Comparison of ENCODE assay signal across 8 cellular contexts in genomic region chr1:2046225-2046917, GRCh38. TPM values are rescaled to one million over a fixed set of nuclear protein-coding genes. Genes with fewer than 3 reads are reported as not detected.
DNase-seq lines count a peak whose midpoint lies in the region; ATAC-seq, FAIRE-seq and TF ChIP-seq lines count a peak whose summit lies in the region.

No MANE protein-coding gene starts in this region.

- RAD21 ChIA-PET in HCT116 (lab: Charles Lee; ENCODE audit: low non-redundant PET in 1 of 2, low total read pairs in 2 of 2, uncharacterized antibody in 2 of 2, unreplicated experiment in 2 of 2), result interaction anchor here (0.7 to 2.6 kb wide), 4 partner anchors 86 to 102 kb away, joined by 3 to 11 read pairs (median 3); no protein-coding TSS in a partner anchor

- POLR2A ChIA-PET in HCT116 (lab: Charles Lee) (interaction anchor here (1.2 to 1.5 kb wide), 3 partner anchors 86 to 138 kb away, joined by 3 to 4 read pairs (median 3); no protein-coding TSS in a partner anchor), K562 (lab: Yijun Ruan, JAX) (interaction anchor here (1.0 to 1.1 kb wide), 2 partner anchors 69 to 85 kb away, joined by 3 to 5 read pairs; no protein-coding TSS in a partner anchor)

- no peak for TF ChIP-seq RAD21 in HCT116 (IDR thresholded peaks at IDR 0.05; ENCODE audit: low read depth)
- TF ChIP-seq RAD21 in K562 (CRISPR knock-in tag; conservative IDR thresholded peaks at IDR 0.05 in 1 of 2, IDR thresholded peaks at IDR 0.05 in 1 of 2), result peak; percentile 66 to 91

- H2AFZ ChIP-seq in HCT116 (ENCODE audit: low read depth, low read length, poor library complexity, severe bottlenecking) (no peak overlapping the region), K562 (ENCODE audit: low read depth, low read length) (no peak overlapping the region)

- no peak for TF ChIP-seq EP300 in K562 (IDR thresholded peaks at IDR 0.05; ENCODE audit: low read length)
- TF ChIP-seq EP300 in stomach (IDR thresholded peaks at IDR 0.05), result no peak

- H3K9me1 ChIP-seq in K562 (ENCODE audit: control insufficient read depth, insufficient read depth, low read length), result peaks cover 3% of the 10 kb centered on the region

- in situ Hi-C loops in K562 (cut with MboI), result no loop called here

- ATAC-seq in HCT116 (peak; percentile 57), K562 (peak; percentile 93), HG03520 (IDR thresholded peaks at IDR 0.05; ENCODE audit: unreplicated experiment) (no peak)

- CTCF ChIA-PET in HCT116 (lab: Charles Lee), result interaction anchor here (0.7 to 4.1 kb wide), 14 partner anchors 10 to 140 kb away, joined by 3 to 70 read pairs (median 3); partner anchors contain the start of gene TMEM52
- CTCF ChIA-PET in K562 (lab: Yijun Ruan, JAX; ENCODE audit: low intra/inter-chr PET ratio), result interaction anchor here (1.0 to 5.4 kb wide), 4 partner anchors 45 to 111 kb away, joined by 3 to 47 read pairs (median 11); no protein-coding TSS in a partner anchor

- H3K9me3 ChIP-seq in HCT116 (ENCODE audit: control insufficient read depth in 1 of 2, insufficient read depth in 1 of 2, low read depth in 1 of 2, low read length in 2 of 2) (no peaks in the 10 kb centered on the region), K562 (replicated peaks; ENCODE audit: control insufficient read depth, insufficient read depth, low read depth, low read length) (no peaks in the 10 kb centered on the region), stomach (no peaks in the 10 kb centered on the region)

- FAIRE-seq in K562 (lab: Jason Lieb, UNC), result peak; percentile 92

- H3K9ac ChIP-seq in HCT116 (ENCODE audit: low read length), result no peak overlapping the region
- no peak overlapping the region for H3K9ac ChIP-seq in K562 (ENCODE audit: insufficient read depth in 1 of 2, low read depth in 2 of 2, low read length in 2 of 2)

- TF ChIP-seq CTCF in HCT116 (IDR thresholded peaks at IDR 0.05 in 2 of 3, conservative IDR thresholded peaks at IDR 0.05 in 1 of 3; ENCODE audit: borderline replicate concordance in 1 of 3, insufficient read depth in 1 of 3, low read depth in 2 of 3, low read length in 2 of 3) (peak in 2 of 3 experiments; percentile 91 to 95; a peak in 4 of 6 replicates), K562 (IDR thresholded peaks at IDR 0.05 in 2 of 3, conservative IDR thresholded peaks at IDR 0.05 in 1 of 3; ENCODE audit: insufficient read depth in 2 of 3, low read depth in 1 of 3, low read length in 3 of 3) (peak; percentile 93 to 97 (median 94)), stomach (IDR thresholded peaks at IDR 0.05) (peak in 5 of 7 experiments; percentile 42 to 71 (median 57)), lower leg skin (IDR thresholded peaks at IDR 0.05) (peak in 1 of 3 donors; percentile 4)

- H3K36me3 ChIP-seq in HCT116 (ENCODE audit: control insufficient read depth in 1 of 2, insufficient read depth in 2 of 2, low read length in 2 of 2), result no peaks in the 10 kb centered on the region
- no peaks in the 10 kb centered on the region for H3K36me3 ChIP-seq in K562 (ENCODE audit: control insufficient read depth, insufficient read depth, low read length)
- H3K36me3 ChIP-seq in stomach, result no peaks in the 10 kb centered on the region

- WGBS in K562 (ENCODE audit: insufficient coverage, low coverage, missing lambda C conversion rate), result 5% methylated on average over 17 of the region's 17 CpGs
- 27 to 38% (median 32%) methylated on average over 7 to 17 of the region's 17 CpGs for WGBS in stomach, 5 donors
- 51 to 57% methylated on average over 17 of the region's 17 CpGs for WGBS in lower leg skin, 2 donors

- no TSS peak for BruUV-seq in HCT116 (replicated peaks; lab: Mats Ljungman, UMichigan)
- no TSS peak for BruUV-seq in K562 (replicated peaks; lab: Mats Ljungman, UMichigan)

- peaks cover 8% of the 10 kb centered on the region; the same call in 1 of the 2 replicates for H3K79me2 ChIP-seq in HCT116 (ENCODE audit: insufficient read depth, low read length)
- H3K79me2 ChIP-seq in K562 (ENCODE audit: control insufficient read depth, insufficient read depth, low read length), result no peaks in the 10 kb centered on the region

- H3K27me3 ChIP-seq in HCT116 (ENCODE audit: insufficient read depth, low read length) (no peaks in the 10 kb centered on the region), K562 (ENCODE audit: control insufficient read depth in 2 of 2, insufficient read depth in 2 of 2, low read length in 2 of 2) (peaks cover 23 to 57% of the 10 kb centered on the region in 2 experiments; a peak in 4 of 5 replicates), stomach (peaks cover 5 to 90% (median 37%) of the 10 kb centered on the region in 3 donors)

- intact Hi-C loops in HCT116 (cut with micrococcal nuclease) (loop anchor here (1.0 to 5.0 kb wide), 3 partner anchors 86 to 139 kb away; no protein-coding TSS in a partner anchor), K562 (cut with micrococcal nuclease) (loop anchor here (1.0 to 2.0 kb wide), 2 partner anchors 86 to 102 kb away; no protein-coding TSS in a partner anchor), stomach (cut with DNase I; ENCODE audit: low total_unique reads) (no loop called here), lower leg skin (cut with DNase I; ENCODE audit: low total_unique reads) (loop anchor here (5.0 kb wide), 1 partner anchor 89 kb away; no protein-coding TSS in a partner anchor)

- H3K4me3 ChIP-seq in HCT116 (replicated peaks in 1 of 2; ENCODE audit: low read depth in 1 of 2, low read length in 2 of 2) (no peak overlapping the region), K562 (no peak overlapping the region), stomach (no peak overlapping the region), lower leg skin (ENCODE audit: low read depth, poor library complexity, severe bottlenecking) (no peak overlapping the region)

- no peak overlapping the region for H3K27ac ChIP-seq in HCT116 (ENCODE audit: low read depth, low read length)
- no peak overlapping the region for H3K27ac ChIP-seq in K562 (ENCODE audit: extremely low read depth, low read depth, low read length)
- H3K27ac ChIP-seq in stomach, result no peak overlapping the region

- no peaks in the 10 kb centered on the region for H3K9me2 ChIP-seq in HCT116 (ENCODE audit: insufficient read depth)

- TF ChIP-seq POLR2A in HCT116 (IDR thresholded peaks at IDR 0.05; ENCODE audit: borderline replicate concordance, extremely low read depth, insufficient read depth, insufficient read length) (no peak), K562 (conservative IDR thresholded peaks at IDR 0.05) (no peak), stomach (IDR thresholded peaks at IDR 0.05) (no peak), lower leg skin (IDR thresholded peaks at IDR 0.05) (no peak)

- H4K20me1 ChIP-seq in HCT116 (ENCODE audit: insufficient read depth) (no peaks in the 10 kb centered on the region), K562 (replicated peaks; ENCODE audit: control insufficient read depth, insufficient read depth, low read length) (peaks cover 25% of the 10 kb centered on the region)

- DNase-seq in AG20443 (ENCODE audit: low spot score) (peak; percentile 45), HCT116 (ENCODE audit: low read depth, low spot score) (peak; percentile 57), RPMI8226 (peak; percentile 81), K562 (ENCODE audit: extremely low read depth in 1 of 4, low spot score in 3 of 4) (peak; percentile 83 to 92 (median 88)), kidney tubule cell (ENCODE audit: low spot score) (peak; percentile 79), stomach (peak; percentile 90), lower leg skin (ENCODE audit: low spot score in 2 of 2) (no peak)

- H3K4me2 ChIP-seq in HCT116 (ENCODE audit: low read length) (no peak overlapping the region), K562 (ENCODE audit: insufficient read depth, low read length) (no peak overlapping the region)

- H3K4me1 ChIP-seq in HCT116 (ENCODE audit: control insufficient read depth in 1 of 2, insufficient read depth in 2 of 2, low read length in 2 of 2), result peaks cover 19 to 44% of the 10 kb centered on the region in 2 experiments
- peaks cover 0 to 61% of the 10 kb centered on the region in 2 experiments; a peak in 2 of 5 replicates for H3K4me1 ChIP-seq in K562 (replicated peaks in 1 of 2; ENCODE audit: control insufficient read depth in 2 of 2, insufficient read depth in 2 of 2, low read length in 2 of 2)
- H3K4me1 ChIP-seq in stomach, result peaks cover 10 to 69% (median 52%) of the 10 kb centered on the region in 4 donors

RNA-seq across cellular contexts. Expression of gene PRKCZ, which starts 3.8 kb away (rescaled TPM):
- total RNA-seq in HCT116 (2021; ENCODE audit: unreplicated experiment) (46.8 TPM), K562 (2014; rRNA removed) (1.6 and 2.3 TPM in 2 replicates), K562 (2014; rRNA removed; fragmentation: Illumina TruSeq; extraction: Trizol) (0.45 and 0.84 TPM in 2 replicates), K562 (2015; rRNA removed; fragmentation: Illumina TruSeq; extraction: Trizol) (0.69 and 0.83 TPM in 2 replicates), K562 (2021) (3.1 and 3.5 TPM in 2 replicates), stomach (10 to 100 TPM; 11.1 to 55.8 (median 21.3) TPM), lower leg skin (10 to 100 TPM; 25.9 to 32.2 (median 26.8) TPM)
- polyA plus RNA-seq in HCT116 (2012), result 40.1 and 45.4 TPM in 2 replicates
- 5.9 and 8.3 TPM in 2 replicates for total RNA-seq in K562 (2011; cell fraction: chromatin; rRNA removed; ENCODE audit: low replicate concordance)
- 4.3 and 5.5 TPM in 2 replicates for total RNA-seq in K562 (2011; cell fraction: nucleolus; rRNA removed)
- total RNA-seq in K562 (2011; cell fraction: nucleoplasm; rRNA removed), result 4.7 and 5.4 TPM in 2 replicates
- polyA plus RNA-seq in K562 (2011; rRNA removed) (1.7 and 1.9 TPM in 2 replicates), K562 (2014; fragmentation: Illumina TruSeq; extraction: Trizol) (1.3 TPM in 2 replicates), K562 (2014; fragmentation: Nextera tagmentation; extraction: Ambion mirVana) (under 1 TPM; 0.07 to 0.25 TPM), K562 (2014; rRNA removed) (2.3 and 2.9 TPM in 2 replicates), stomach (10 to 100 TPM; 23.7 to 38.8 (median 27.3) TPM)
- polyA plus RNA-seq in K562 (2011; cell fraction: cytosol; rRNA removed), result 0.87 and 2.2 TPM in 2 replicates
- polyA plus RNA-seq in K562 (2011; cell fraction: nucleus; rRNA removed), result 5.3 and 9.5 TPM in 2 replicates
- polyA plus RNA-seq in K562 (2012), result 1.2 and 4.5 TPM in 2 replicates
- 0.60 and 1.4 TPM in 2 replicates for polyA minus RNA-seq in K562 (2011; rRNA and poly(A)+ RNA removed)
- polyA minus RNA-seq in K562 (2011; cell fraction: cytosol; rRNA and poly(A)+ RNA removed), result 1.5 and 1.8 TPM in 2 replicates
- polyA minus RNA-seq in K562 (2011; cell fraction: nucleus; rRNA and poly(A)+ RNA removed), result 0.81 and 1.7 TPM in 2 replicates

RNA-seq across cellular contexts. Expression of gene GABRD, which starts 27.2 kb away (rescaled TPM):
- total RNA-seq in HCT116 (2021; ENCODE audit: unreplicated experiment) (15.6 TPM), K562 (2014; rRNA removed) (not detected in 2 replicates), K562 (2014; rRNA removed; fragmentation: Illumina TruSeq; extraction: Trizol) (0.07 TPM in 1 of 2 replicates, not detected in the other), K562 (2015; rRNA removed; fragmentation: Illumina TruSeq; extraction: Trizol) (not detected in 2 replicates), K562 (2021) (not detected in 2 replicates), stomach (1 to 10 TPM in 1 of 5 donors, not detected in 4; 1.5 TPM), lower leg skin (1 to 10 TPM in 3 of 4 donors, not detected in 1; 1.1 to 5.1 (median 2.0) TPM)
- polyA plus RNA-seq in HCT116 (2012), result 21.8 and 30.5 TPM in 2 replicates
- not detected in 2 replicates for total RNA-seq in K562 (2011; cell fraction: chromatin; rRNA removed; ENCODE audit: low replicate concordance)
- total RNA-seq in K562 (2011; cell fraction: nucleolus; rRNA removed), result not detected in 2 replicates
- total RNA-seq in K562 (2011; cell fraction: nucleoplasm; rRNA removed), result not detected in 2 replicates
- polyA plus RNA-seq in K562 (2011; rRNA removed) (not detected in 2 replicates), K562 (2014; fragmentation: Illumina TruSeq; extraction: Trizol) (not detected in 2 replicates), K562 (2014; fragmentation: Nextera tagmentation; extraction: Ambion mirVana) (not detected), K562 (2014; rRNA removed) (not detected in 2 replicates), stomach (under 1 TPM in 2 of 3 donors, not detected in 1; 0.50 to 0.95 TPM)
- not detected in 2 replicates for polyA plus RNA-seq in K562 (2011; cell fraction: cytosol; rRNA removed)
- not detected in 2 replicates for polyA plus RNA-seq in K562 (2011; cell fraction: nucleus; rRNA removed)
- polyA plus RNA-seq in K562 (2012), result 0.04 and 0.07 TPM in 2 replicates
- polyA minus RNA-seq in K562 (2011; rRNA and poly(A)+ RNA removed), result not detected in 2 replicates
- polyA minus RNA-seq in K562 (2011; cell fraction: cytosol; rRNA and poly(A)+ RNA removed), result not detected in 2 replicates
- polyA minus RNA-seq in K562 (2011; cell fraction: nucleus; rRNA and poly(A)+ RNA removed), result not detected in 2 replicates

RNA-seq across cellular contexts. Expression of gene CFAP74, which starts 42.8 kb away (rescaled TPM):
- 4.9 TPM for total RNA-seq in HCT116 (2021; ENCODE audit: unreplicated experiment)
- polyA plus RNA-seq in HCT116 (2012), result 2.9 and 3.3 TPM in 2 replicates
- not detected in 2 replicates for total RNA-seq in K562 (2011; cell fraction: chromatin; rRNA removed; ENCODE audit: low replicate concordance)
- not detected in 2 replicates for total RNA-seq in K562 (2011; cell fraction: nucleolus; rRNA removed)
- total RNA-seq in K562 (2011; cell fraction: nucleoplasm; rRNA removed), result not detected in 2 replicates
- 0.04 and 0.05 TPM in 2 replicates for total RNA-seq in K562 (2014; rRNA removed)
- 0.15 and 0.41 TPM in 2 replicates for total RNA-seq in K562 (2014; rRNA removed; fragmentation: Illumina TruSeq; extraction: Trizol)
- 0.08 TPM in 1 of 2 replicates, not detected in the other for total RNA-seq in K562 (2015; rRNA removed; fragmentation: Illumina TruSeq; extraction: Trizol)
- total RNA-seq in K562 (2021), result not detected in 2 replicates
- not detected in 2 replicates for polyA plus RNA-seq in K562 (2011; rRNA removed)
- not detected in 2 replicates for polyA plus RNA-seq in K562 (2011; cell fraction: cytosol; rRNA removed)
- not detected in 2 replicates for polyA plus RNA-seq in K562 (2011; cell fraction: nucleus; rRNA removed)
- 0.05 and 2.2 TPM in 2 replicates for polyA plus RNA-seq in K562 (2012)
- polyA plus RNA-seq in K562 (2014; fragmentation: Illumina TruSeq; extraction: Trizol), result not detected in 2 replicates
- polyA plus RNA-seq in K562 (2014; fragmentation: Nextera tagmentation; extraction: Ambion mirVana), result not detected
- 0.03 and 0.04 TPM in 2 replicates for polyA plus RNA-seq in K562 (2014; rRNA removed)
- not detected in 2 replicates for polyA minus RNA-seq in K562 (2011; rRNA and poly(A)+ RNA removed)
- polyA minus RNA-seq in K562 (2011; cell fraction: cytosol; rRNA and poly(A)+ RNA removed), result not detected in 2 replicates
- polyA minus RNA-seq in K562 (2011; cell fraction: nucleus; rRNA and poly(A)+ RNA removed), result not detected in 2 replicates
- total RNA-seq in stomach, result under 1 TPM in 1 of 5 donors, not detected in 4; under 0.01 TPM
- polyA plus RNA-seq in stomach, result not detected
- total RNA-seq in lower leg skin, result under 1 TPM in 1 of 4 donors, not detected in 3; 0.10 TPM

Comparison
In these comparisons a context has a peak if more than half of its experiments do, and no peak if none do; other contexts are left out.
1. DNase-seq: peak in AG20443 (single experiment), HCT116 (single experiment), RPMI8226 (single experiment), K562 (4 of 4), kidney tubule cell (single experiment) and stomach (single experiment); none in lower leg skin (0 of 2).